In genomic region chr3:34106879-34107278, GRCh38 we compare ENCODE assay signal across 9 cellular contexts.
DNase-seq lines count a peak whose midpoint lies in the region; TF ChIP-seq lines count a peak whose summit lies in the region.
"Had no signal": no experiment of that assay in that cellular context is flagged by ENCODE, and none has a peak within 500 bp of the region (broad histone marks: within the 10 kb centered on the region; RNA-seq: fewer than 3 reads in every experiment).

No MANE protein-coding gene starts in this region.

- H4K12ac ChIP-seq in trophoblast cell (ENCODE audit: low read depth, low read length): no peak overlapping the region

- H2BK12ac ChIP-seq in H9 (ENCODE audit: insufficient read length, low read depth, low read length): no peak overlapping the region
- no peak overlapping the region for H2BK12ac ChIP-seq in trophoblast cell (ENCODE audit: low read length)

- H4K5ac ChIP-seq in H9 (ENCODE audit: insufficient read length, low read depth, low read length): no peak overlapping the region

- H3K23ac ChIP-seq in H9 (ENCODE audit: insufficient read length, low read depth, low read length) (no peak overlapping the region), trophoblast cell (ENCODE audit: low read length) (no peak overlapping the region)

- no peak overlapping the region for H2BK120ac ChIP-seq in H9 (ENCODE audit: low read depth, low read length, poor library complexity, severe bottlenecking)
- H2BK120ac ChIP-seq in trophoblast cell (ENCODE audit: insufficient read depth, low read length, poor library complexity): no peak overlapping the region

- H2BK5ac ChIP-seq in H9 (ENCODE audit: insufficient read length, low read length) (no peak overlapping the region), trophoblast cell (ENCODE audit: low read depth, low read length, poor library complexity) (no peak overlapping the region)

- intact Hi-C loops in activated CD4-positive, alpha-beta T cell treated with anti-CD3 and anti-CD28 coated beads, Interleukin-2, amount 10 ng/mL, durations not matched to agents 24 days and 14 days (cut with micrococcal nuclease): no loop called here
- intact Hi-C loops in mammary epithelial cell (cut with micrococcal nuclease): no loop called here

- TF ChIP-seq CTCF in H9 (conservative IDR thresholded peaks at IDR 0.05): peak; percentile 90
- peak; percentile 35 to 48 for TF ChIP-seq CTCF in mammary epithelial cell (conservative IDR thresholded peaks at IDR 0.05 in 1 of 2, IDR thresholded peaks at IDR 0.05 in 1 of 2; ENCODE audit: extremely low read depth in 1 of 2, insufficient read depth in 1 of 2, low read depth in 1 of 2, low read length in 2 of 2)

- no peak overlapping the region for H2BK15ac ChIP-seq in H9 (ENCODE audit: low read depth, low read length)

- no peaks in the 10 kb centered on the region for H3K36me3 Mint-ChIP-seq in activated CD4-positive, alpha-beta T cell treated with anti-CD3 and anti-CD28 coated beads, Interleukin-2, amount 10 ng/mL, durations not matched to agents 24 days and 14 days (ENCODE audit: low read depth)
- H3K36me3 Mint-ChIP-seq in H9 (ENCODE audit: insufficient read depth in 1 of 3, low read depth in 3 of 3): no peaks in the 10 kb centered on the region; a peak in 1 of 7 replicates
- H3K36me3 Mint-ChIP-seq: activated naive CD8-positive, alpha-beta T cell treated with anti-CD3 and anti-CD28 coated beads, Interleukin-2, amount 10 ng/mL, durations not matched to agents 7 days and 5 days had no signal

- no peaks in the 10 kb centered on the region for H3K4me1 Mint-ChIP-seq in activated CD4-positive, alpha-beta T cell treated with anti-CD3 and anti-CD28 coated beads, Interleukin-2, amount 10 ng/mL, durations not matched to agents 24 days and 14 days
- no peaks in the 10 kb centered on the region for H3K4me1 Mint-ChIP-seq in H9
- H3K4me1 Mint-ChIP-seq: activated naive CD8-positive, alpha-beta T cell treated with anti-CD3 and anti-CD28 coated beads, Interleukin-2, amount 10 ng/mL, durations not matched to agents 7 days and 5 days had no signal

- no peaks in the 10 kb centered on the region for H4K20me1 ChIP-seq in H9 (ENCODE audit: control insufficient read depth, insufficient read depth, insufficient read length)
- H4K20me1 ChIP-seq in mammary epithelial cell (ENCODE audit: insufficient read depth, low read length): no peaks in the 10 kb centered on the region

- H3K27ac ChIP-seq in H9 (ENCODE audit: insufficient read length, low read depth, low read length) (no peak overlapping the region), mammary epithelial cell (ENCODE audit: insufficient read depth, low read depth, low read length) (no peak overlapping the region), trophoblast cell (ENCODE audit: low read depth, low read length) (no peak overlapping the region)

- H3K9ac ChIP-seq in H9 (ENCODE audit: extremely low read depth, insufficient read length, low read length) (no peak overlapping the region), mammary epithelial cell (ENCODE audit: insufficient read depth, low read length) (no peak overlapping the region), trophoblast cell (ENCODE audit: low read length) (no peak overlapping the region)

- in situ Hi-C loops in mammary epithelial cell (cut with MboI; ENCODE audit: low sequenced_read_pairs in 2 of 2): no loop called here

- H3K23me2 ChIP-seq in H9 (ENCODE audit: insufficient read length, low read depth, low read length, poor library complexity, severe bottlenecking): no peaks in the 10 kb centered on the region

- H3K56ac ChIP-seq in H9 (ENCODE audit: insufficient read length, low read depth, low read length): no peak overlapping the region

- no peak overlapping the region for H3K4me3 Mint-ChIP-seq in activated CD4-positive, alpha-beta T cell treated with anti-CD3 and anti-CD28 coated beads, Interleukin-2, amount 10 ng/mL, durations not matched to agents 24 days and 14 days
- no peak overlapping the region for H3K4me3 Mint-ChIP-seq in H9
- H3K4me3 Mint-ChIP-seq: activated naive CD8-positive, alpha-beta T cell treated with anti-CD3 and anti-CD28 coated beads, Interleukin-2, amount 10 ng/mL, durations not matched to agents 7 days and 5 days had no signal

- H3K4me1 ChIP-seq in H9 (ENCODE audit: insufficient read depth, low read length) (no peaks in the 10 kb centered on the region), mammary epithelial cell (ENCODE audit: insufficient read depth, low read length) (no peaks in the 10 kb centered on the region), trophoblast cell (ENCODE audit: control insufficient read depth in 1 of 2, insufficient read depth in 2 of 2, low read length in 2 of 2) (no peaks in the 10 kb centered on the region)

- WGBS in H9 (ENCODE audit: extremely low coverage, insufficient read length, low lambda C conversion rate): no CpG with 5 or more reads among the region's 2 CpGs
- WGBS in mammary epithelial cell (ENCODE audit: low coverage, missing lambda C conversion rate): 76% methylated on average over 2 of the region's 2 CpGs
- no CpG with 5 or more reads among the region's 2 CpGs for WGBS in trophoblast cell (ENCODE audit: extremely low coverage, insufficient coverage, insufficient read length)

- H3T11ph ChIP-seq in H9 (ENCODE audit: low read length): no peak overlapping the region

- no peak overlapping the region for H3K14ac ChIP-seq in H9 (ENCODE audit: insufficient read depth, low read length)
- H3K14ac ChIP-seq in trophoblast cell (ENCODE audit: low read length): no peak overlapping the region

- H3K9me3 Mint-ChIP-seq in activated CD4-positive, alpha-beta T cell treated with anti-CD3 and anti-CD28 coated beads, Interleukin-2, amount 10 ng/mL, durations not matched to agents 24 days and 14 days: peaks cover 4% of the 10 kb centered on the region
- H3K9me3 Mint-ChIP-seq in H9: no peaks in the 10 kb centered on the region
- H3K9me3 Mint-ChIP-seq: activated naive CD8-positive, alpha-beta T cell treated with anti-CD3 and anti-CD28 coated beads, Interleukin-2, amount 10 ng/mL, durations not matched to agents 7 days and 5 days had no signal

- dilution Hi-C loops in mammary epithelial cell (cut with HindIII; ENCODE audit: low sequenced_read_pairs): no loop called here

- H3K79me1 ChIP-seq in H9 (ENCODE audit: insufficient read depth, low read depth, low read length, poor library complexity, severe bottlenecking) (no peaks in the 10 kb centered on the region), trophoblast cell (ENCODE audit: low read length) (no peaks in the 10 kb centered on the region)

- H4K8ac ChIP-seq in H9 (replicated peaks; ENCODE audit: insufficient read length, low read depth, low read length) (no peak overlapping the region), trophoblast cell (ENCODE audit: low read depth, low read length) (no peak overlapping the region)

- H2AK5ac ChIP-seq in H9 (ENCODE audit: insufficient read length, low read length) (no peak overlapping the region), trophoblast cell (ENCODE audit: low read length) (no peak overlapping the region)

- peak; percentile 58 for DNase-seq in activated CD4-positive, alpha-beta T cell treated with anti-CD3 and anti-CD28 coated beads, Interleukin-2, amount 10 ng/mL, durations not matched to agents 24 days and 14 days
- DNase-seq in activated CD4-positive, alpha-beta T cell treated with anti-CD3 and anti-CD28 coated beads, Interleukin-2, amount 50 U/mL, for 1 hour: no peak
- peak; percentile 71 for DNase-seq in H9
- DNase-seq in NCI-H1092 (lab: John Stamatoyannopoulos, UW): peak; percentile 8
- peak; percentile 2 for DNase-seq in mammary epithelial cell
- DNase-seq in trophoblast cell: peak; percentile 27 to 64
- DNase-seq in inferior parietal cortex (ENCODE audit: extremely low spot score): no peak
- no peak for DNase-seq in NCI-H2171 treated with DMSO at 0.1 percent for 48 hours (lab: John Stamatoyannopoulos, UW)
- DNase-seq: activated naive CD8-positive, alpha-beta T cell treated with anti-CD3 and anti-CD28 coated beads, Interleukin-2, amount 10 ng/mL, durations not matched to agents 7 days and 5 days had no signal

- H4K91ac ChIP-seq in H9 (ENCODE audit: insufficient read length, low read depth, low read length): no peak overlapping the region
- H4K91ac ChIP-seq in trophoblast cell (ENCODE audit: low read depth, low read length): no peak overlapping the region

- H3K27ac Mint-ChIP-seq in activated CD4-positive, alpha-beta T cell treated with anti-CD3 and anti-CD28 coated beads, Interleukin-2, amount 10 ng/mL, durations not matched to agents 24 days and 14 days: no peak overlapping the region
- no peak overlapping the region for H3K27ac Mint-ChIP-seq in H9
- H3K27ac Mint-ChIP-seq: activated naive CD8-positive, alpha-beta T cell treated with anti-CD3 and anti-CD28 coated beads, Interleukin-2, amount 10 ng/mL, durations not matched to agents 7 days and 5 days had no signal

- H3K9me3 ChIP-seq in H9 (ENCODE audit: control insufficient read depth, low read depth, low read length): no peaks in the 10 kb centered on the region
- no peaks in the 10 kb centered on the region for H3K9me3 ChIP-seq in mammary epithelial cell (replicated peaks; ENCODE audit: insufficient read depth, low read length)
- H3K9me3 ChIP-seq in trophoblast cell (ENCODE audit: insufficient read depth, low read depth, low read length): peaks cover 2% of the 10 kb centered on the region

- H3K4me3 ChIP-seq in mammary epithelial cell (replicated peaks in 1 of 3; ENCODE audit: insufficient read depth in 1 of 3, low read depth in 2 of 3, low read length in 3 of 3): no peak overlapping the region
- H3K4me3 ChIP-seq in trophoblast cell (ENCODE audit: low read depth, low read length): no peak overlapping the region

- H3K18ac ChIP-seq in H9 (ENCODE audit: insufficient read length, low read depth, low read length) (no peak overlapping the region), trophoblast cell (ENCODE audit: low read length) (no peak overlapping the region)

- CTCF ChIA-PET in mammary epithelial cell (lab: Charles Lee; ENCODE audit: low non-redundant PET): no interaction called here

- H3K4me2 ChIP-seq in H9 (ENCODE audit: insufficient read depth, insufficient read length, low read length): no peak overlapping the region
- H3K4me2 ChIP-seq in mammary epithelial cell (ENCODE audit: insufficient read depth, low read depth, low read length): no peak overlapping the region
- no peak overlapping the region for H3K4me2 ChIP-seq in trophoblast cell (ENCODE audit: low read length)

- no peak overlapping the region for H2AFZ ChIP-seq in H9 (ENCODE audit: low read length)
- H2AFZ ChIP-seq in mammary epithelial cell (ENCODE audit: low read depth, low read length): no peak overlapping the region
- H2AFZ ChIP-seq in trophoblast cell (ENCODE audit: insufficient read depth, low read length, poor library complexity): no peak overlapping the region

- H3K36me3 ChIP-seq in mammary epithelial cell (ENCODE audit: insufficient read depth, low read length) (no peaks in the 10 kb centered on the region), trophoblast cell (ENCODE audit: control insufficient read depth in 1 of 2, insufficient read depth in 2 of 2, low read length in 2 of 2) (no peaks in the 10 kb centered on the region)

- H3K27me3 ChIP-seq in H9 (ENCODE audit: insufficient read depth, low read length) (no peaks in the 10 kb centered on the region), mammary epithelial cell (ENCODE audit: insufficient read depth, low read length) (no peaks in the 10 kb centered on the region), trophoblast cell (ENCODE audit: insufficient read depth, low read length) (no peaks in the 10 kb centered on the region)

- no TSS peak for BruUV-seq in mammary epithelial cell (replicated peaks; lab: Mats Ljungman, UMichigan)

- no peaks in the 10 kb centered on the region for H3K79me2 ChIP-seq in H9 (ENCODE audit: insufficient read depth, low read length)
- H3K79me2 ChIP-seq in mammary epithelial cell (ENCODE audit: insufficient read depth, low read length): no peaks in the 10 kb centered on the region
- H3K79me2 ChIP-seq in trophoblast cell (ENCODE audit: control insufficient read depth, insufficient read depth, low read length, poor library complexity): no peaks in the 10 kb centered on the region

- H3K4ac ChIP-seq in H9 (ENCODE audit: low read depth, low read length) (no peak overlapping the region), trophoblast cell (ENCODE audit: low read depth, low read length) (no peak overlapping the region)

- peaks cover 2% of the 10 kb centered on the region for H3K27me3 Mint-ChIP-seq in activated CD4-positive, alpha-beta T cell treated with anti-CD3 and anti-CD28 coated beads, Interleukin-2, amount 10 ng/mL, durations not matched to agents 24 days and 14 days
- no peaks in the 10 kb centered on the region; the same call in none of the 2 replicates for H3K27me3 Mint-ChIP-seq in H9 (ENCODE audit: low read depth)
- H3K27me3 Mint-ChIP-seq: activated naive CD8-positive, alpha-beta T cell treated with anti-CD3 and anti-CD28 coated beads, Interleukin-2, amount 10 ng/mL, durations not matched to agents 7 days and 5 days had no signal

- no peak overlapping the region for H2BK20ac ChIP-seq in H9 (ENCODE audit: low read depth, low read length, poor library complexity, severe bottlenecking)

Comparison
In these comparisons a context has a peak if more than half of its experiments do, and no peak if none do; other contexts are left out.
1. DNase-seq: peak in activated CD4-positive, alpha-beta T cell treated with anti-CD3 and anti-CD28 coated beads, Interleukin-2, amount 10 ng/mL, durations not matched to agents 24 days and 14 days (single experiment), H9 (single experiment), NCI-H1092 (single experiment), mammary epithelial cell (single experiment) and trophoblast cell (2 of 2); none in activated CD4-positive, alpha-beta T cell treated with anti-CD3 and anti-CD28 coated beads, Interleukin-2, amount 50 U/mL, for 1 hour (single experiment), inferior parietal cortex (single experiment) and NCI-H2171 treated with DMSO at 0.1 percent for 48 hours (single experiment).